In the genomic region with DNA sequence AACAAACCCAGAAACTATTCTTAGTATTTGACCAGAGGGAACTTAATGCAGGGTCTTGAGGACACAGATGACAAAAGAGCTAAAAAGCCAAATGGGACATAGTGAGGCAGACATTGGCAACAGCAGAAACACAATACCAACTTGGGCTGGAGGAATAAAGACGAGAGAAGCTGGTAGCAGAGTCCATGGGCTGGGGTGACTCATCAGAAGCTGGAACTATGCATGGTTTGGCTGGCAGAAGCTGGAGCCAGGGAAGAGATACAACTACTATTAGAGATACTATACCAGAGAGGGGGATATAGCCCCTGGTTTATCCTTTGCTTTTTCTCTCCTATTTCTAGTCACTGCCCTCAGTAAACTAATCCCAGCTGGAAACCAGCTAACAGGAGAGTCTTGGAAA, we compare ENCODE assay signal across 20 cellular contexts. TPM values are rescaled to one million over a fixed set of nuclear protein-coding genes. Genes with fewer than 3 reads are reported as not detected.
A peak's percentile ranks its signal among the peaks of the same experiment; 100 is the strongest.
DNase-seq lines count a peak whose midpoint lies in the region; ATAC-seq and TF ChIP-seq lines count a peak whose summit lies in the region.
"Had no signal": no experiment of that assay in that cellular context is flagged by ENCODE, and none has a peak within 500 bp of the region (broad histone marks: within the 10 kb centered on the region; RNA-seq: fewer than 3 reads in every experiment).

No MANE protein-coding gene starts in this region.

- H3K4me1 ChIP-seq in PC-3 (ENCODE audit: insufficient read depth, low read length) (peaks cover 20% of the 10 kb centered on the region), mesenchymal stem cell (ENCODE audit: control insufficient read depth, insufficient read depth, low read depth, low read length) (peaks cover 4% of the 10 kb centered on the region)
- H3K4me1 ChIP-seq: BLaER1, body of pancreas, parathyroid adenoma had no signal

- H3K4ac ChIP-seq in mesenchymal stem cell (ENCODE audit: low read depth in 1 of 2, low read length in 2 of 2): no peak overlapping the region

- H3K79me1 ChIP-seq in mesenchymal stem cell (replicated peaks; ENCODE audit: low read length, poor library complexity, severe bottlenecking): no peaks in the 10 kb centered on the region

- no peaks in the 10 kb centered on the region for H3F3A ChIP-seq in PC-3 (ENCODE audit: low read length, unreplicated experiment)

- H3K9me2 ChIP-seq in PC-3 (replicated peaks; ENCODE audit: low read length): no peaks in the 10 kb centered on the region

- H3K36me3 ChIP-seq in PC-3 (ENCODE audit: low read depth, low read length) (no peaks in the 10 kb centered on the region), mesenchymal stem cell (ENCODE audit: control insufficient read depth in 1 of 2, insufficient read depth in 2 of 2, low read depth in 1 of 2, low read length in 2 of 2) (no peaks in the 10 kb centered on the region)
- H3K36me3 ChIP-seq: BLaER1 had no signal

- H2BK5ac ChIP-seq in mesenchymal stem cell (ENCODE audit: low read depth, low read length, poor library complexity, severe bottlenecking): no peak overlapping the region

- no peak overlapping the region for H3K18ac ChIP-seq in mesenchymal stem cell (ENCODE audit: low read depth in 1 of 2, low read length in 2 of 2)

- no peak overlapping the region for H2AK5ac ChIP-seq in mesenchymal stem cell (ENCODE audit: low read length, severe bottlenecking)

- no peaks in the 10 kb centered on the region for H3K9me3 ChIP-seq in PC-3 (ENCODE audit: low read length)
- H3K9me3 ChIP-seq in mesenchymal stem cell (ENCODE audit: control insufficient read depth, low read length): no peaks in the 10 kb centered on the region
- H3K9me3 ChIP-seq: BLaER1, body of pancreas had no signal

- 15% methylated on average over 1 of the region's 1 CpG for WGBS in mesenchymal stem cell

- H3K23ac ChIP-seq in mesenchymal stem cell (ENCODE audit: low read length in 2 of 2): no peak overlapping the region

- H2BK15ac ChIP-seq in mesenchymal stem cell (ENCODE audit: low read depth, poor library complexity, severe bottlenecking): no peak overlapping the region

- no peak overlapping the region for H4K91ac ChIP-seq in mesenchymal stem cell (ENCODE audit: low read length)

- peak; percentile 63 for DNase-seq in EH (ENCODE audit: low read depth)
- peak; percentile 32 for DNase-seq in PC-3
- peak; percentile 61 for DNase-seq in dedifferentiated amniotic fluid mesenchymal stem cell (ENCODE audit: extremely low spot score)
- peak; percentile 49 for DNase-seq in mesenchymal stem cell
- DNase-seq in Right ventricle myocardium inferior (ENCODE audit: missing footprints): no peak
- DNase-seq: activated CD8-positive, alpha-beta memory T cell treated with anti-CD3 and anti-CD28 coated beads, Interleukin-2, amount 10 ng/mL, durations not matched to agents 7 days and 5 days; activated gamma-delta T cell; body of pancreas; DMS153; effector CD8-positive, alpha-beta T cell; NCI-H1417 treated with DMSO at 0.1 percent for 48 hours; stimulated activated naive B cell treated with anti-CD40 and anti-IgM and Interleukin-4, amounts not matched to agents 10 μg/mL and 1 μg/mL and 100 μg/mL, for 72 hours had no signal

- no peak overlapping the region for H2AFZ ChIP-seq in PC-3 (ENCODE audit: low read length)
- H2AFZ ChIP-seq in mesenchymal stem cell (ENCODE audit: low read depth, low read length): no peak overlapping the region
- H2AFZ ChIP-seq: parathyroid adenoma had no signal

- POLR2A ChIA-PET in PC-3 (lab: Charles Lee; ENCODE audit: unreplicated experiment): interaction anchor here (0.6 kb wide), 1 partner anchor 8 kb away, joined by 7 read pairs; no protein-coding TSS in a partner anchor

- H2BK12ac ChIP-seq in mesenchymal stem cell (ENCODE audit: low read length in 2 of 2): no peak overlapping the region

- CTCF ChIA-PET in PC-3 (lab: Charles Lee): interaction anchor here (0.6 kb wide), 1 partner anchor 17 kb away, joined by 3 read pairs; no protein-coding TSS in a partner anchor

- H2BK120ac ChIP-seq in mesenchymal stem cell (ENCODE audit: low read depth, low read length): no peak overlapping the region

- H3K4me2 ChIP-seq in PC-3 (ENCODE audit: low read length) (no peak overlapping the region), mesenchymal stem cell (ENCODE audit: low read length, poor library complexity, severe bottlenecking) (no peak overlapping the region)
- H3K4me2 ChIP-seq: BLaER1 had no signal

- intact Hi-C loops in PC-3 (cut with micrococcal nuclease) (no loop called here), Right ventricle myocardium inferior (cut with DNase I) (no loop called here)

- no peak for TF ChIP-seq CTCF in PC-3 (conservative IDR thresholded peaks at IDR 0.05; ENCODE audit: low read depth, low read length)

- H3K27me3 ChIP-seq in PC-3 (ENCODE audit: low read length) (no peaks in the 10 kb centered on the region), mesenchymal stem cell (ENCODE audit: control insufficient read depth in 1 of 2, insufficient read depth in 1 of 2, low read length in 2 of 2) (no peaks in the 10 kb centered on the region)
- H3K27me3 ChIP-seq: BLaER1, body of pancreas had no signal

- ATAC-seq in PC-3: peak; percentile 76
- no peak for ATAC-seq in Right ventricle myocardium inferior
- ATAC-seq in activated CD4-positive, CD25-positive, alpha-beta regulatory T cell treated with anti-CD3 and anti-CD28 coated beads, Interleukin-2, amount 50 U/mL, for 24 hours: no peak
- no peak for ATAC-seq in GM21619 (IDR thresholded peaks at IDR 0.05; ENCODE audit: unreplicated experiment)
- ATAC-seq in GM18519 (IDR thresholded peaks at IDR 0.05; ENCODE audit: low FRiP score, unreplicated experiment): no peak
- ATAC-seq: activated CD8-positive, alpha-beta memory T cell treated with anti-CD3 and anti-CD28 coated beads, Interleukin-2, amount 10 ng/mL, durations not matched to agents 7 days and 5 days; body of pancreas; HCT116; K562; stimulated activated naive B cell treated with anti-CD40 and anti-IgM and Interleukin-4, amounts not matched to agents 10 μg/mL and 1 μg/mL and 100 μg/mL, for 72 hours; WTC11 had no signal

- H3K14ac ChIP-seq in mesenchymal stem cell (ENCODE audit: low read length in 2 of 2): no peak overlapping the region

- H3K4me3 ChIP-seq in PC-3 (ENCODE audit: low read length) (no peak overlapping the region), mesenchymal stem cell (ENCODE audit: insufficient read depth in 1 of 2, low read depth in 1 of 2, low read length in 2 of 2) (no peak overlapping the region)
- H3K4me3 ChIP-seq: BLaER1, body of pancreas, K562 had no signal

- H4K8ac ChIP-seq in mesenchymal stem cell (ENCODE audit: low read length): no peak overlapping the region

- H4K20me1 ChIP-seq in PC-3 (ENCODE audit: low read length): no peaks in the 10 kb centered on the region
- H4K20me1 ChIP-seq: BLaER1 had no signal

- BruUV-seq in PC-3 (replicated peaks; lab: Mats Ljungman, UMichigan): no TSS peak

- H3K79me2 ChIP-seq in PC-3 (ENCODE audit: low read length): no peaks in the 10 kb centered on the region
- H3K79me2 ChIP-seq: parathyroid adenoma had no signal

- H3K9ac ChIP-seq in PC-3 (ENCODE audit: low read length): no peak overlapping the region
- H3K9ac ChIP-seq in mesenchymal stem cell (ENCODE audit: low read length): no peak overlapping the region
- H3K9ac ChIP-seq: BLaER1, parathyroid adenoma had no signal

- H3K27ac ChIP-seq in PC-3 (ENCODE audit: low read length): no peak overlapping the region
- peak overlapping the region; percentile 36 for H3K27ac ChIP-seq in mesenchymal stem cell (ENCODE audit: low read length, poor library complexity, severe bottlenecking)
- H3K27ac ChIP-seq: BLaER1, body of pancreas, parathyroid adenoma had no signal

RNA-seq across cellular contexts. Expression of gene DPYSL3, which starts 29.2 kb away (rescaled TPM):
- total RNA-seq in PC-3 (2014; rRNA removed) (19.5 and 20.6 TPM in 2 replicates), Right ventricle myocardium inferior (22.1 TPM)
- 27.3 TPM for polyA plus RNA-seq in mesenchymal stem cell (2013, experiment 1 of 2)
- polyA plus RNA-seq in mesenchymal stem cell (2013, experiment 2 of 2): 26.8 TPM
